Comparison of ENCODE assay signal across 24 cellular contexts in genomic region chr1:23125489-23125888, GRCh38. TPM values are rescaled to one million over a fixed set of nuclear protein-coding genes. Genes with fewer than 3 reads are reported as not detected.
DNase-seq lines count a peak whose midpoint lies in the region; ATAC-seq, FAIRE-seq and TF ChIP-seq lines count a peak whose summit lies in the region.
"Had no signal": no experiment of that assay in that cellular context is flagged by ENCODE, and none has a peak within 500 bp of the region (broad histone marks: within the 10 kb centered on the region; RNA-seq: fewer than 3 reads in every experiment).

No MANE protein-coding gene starts in this region.

- no peaks in the 10 kb centered on the region for H3K9me3 ChIP-seq in HepG2 (ENCODE audit: low read length)
- no peaks in the 10 kb centered on the region for H3K9me3 ChIP-seq in right lobe of liver
- H3K9me3 ChIP-seq in SK-N-MC (ENCODE audit: low read depth, low read length) = no peaks in the 10 kb centered on the region
- H3K9me3 ChIP-seq in trophoblast cell (ENCODE audit: insufficient read depth, low read depth, low read length) = no peaks in the 10 kb centered on the region
- H3K9me3 ChIP-seq: MG63, SK-N-SH had no signal

- no peaks in the 10 kb centered on the region for H4K20me1 ChIP-seq in HepG2 (ENCODE audit: insufficient read depth, low read length)

- H3K27me3 ChIP-seq in HepG2 (ENCODE audit: control insufficient read depth in 1 of 2, insufficient read depth in 2 of 2, low read length in 2 of 2) (no peaks in the 10 kb centered on the region), right lobe of liver (no peaks in the 10 kb centered on the region), trophoblast cell (ENCODE audit: insufficient read depth, low read length) (no peaks in the 10 kb centered on the region)
- H3K27me3 ChIP-seq: MG63 had no signal

- H3K4me1 ChIP-seq in HepG2 (ENCODE audit: insufficient read depth, low read length) (peaks cover 56% of the 10 kb centered on the region), right lobe of liver (peaks cover 0 to 13% (median 0%) of the 10 kb centered on the region in 4 donors), trophoblast cell (ENCODE audit: control insufficient read depth in 1 of 2, insufficient read depth in 2 of 2, low read length in 2 of 2) (peaks cover 2 to 15% of the 10 kb centered on the region in 2 experiments)

- H2BK5ac ChIP-seq in trophoblast cell (ENCODE audit: low read depth, low read length, poor library complexity) = no peak overlapping the region

- CTCF ChIA-PET in HepG2 (lab: Yijun Ruan, JAX; ENCODE audit: low intra/inter-chr PET ratio, low total read pairs) = no interaction called here

- in situ Hi-C loops in HepG2 (cut with HindIII; ENCODE audit: extremely low pct_ligation_motif_present, low pct_unique_long_range_greater_than_20kb) = no loop called here

- no peak overlapping the region for H3K4me2 ChIP-seq in HepG2 (ENCODE audit: low read depth, low read length)
- H3K4me2 ChIP-seq in trophoblast cell (ENCODE audit: low read length) = no peak overlapping the region
- H3K4me2 ChIP-seq: SK-N-SH had no signal

- peak overlapping the region; percentile 5 for H3K27ac ChIP-seq in HepG2 (ENCODE audit: extremely low read length, insufficient read depth, low read length)
- H3K27ac ChIP-seq in right lobe of liver = no peak overlapping the region
- H3K27ac ChIP-seq in SK-N-MC = peak overlapping the region; percentile 52; the same call in 1 of the 2 replicates
- peak overlapping the region; percentile 83 for H3K27ac ChIP-seq in epithelial cell of prostate
- no peak overlapping the region for H3K27ac ChIP-seq in trophoblast cell (ENCODE audit: low read depth, low read length)
- H3K27ac ChIP-seq in coronary artery = no peak overlapping the region
- H3K27ac ChIP-seq: C4-2B, HL-60 had no signal

- H3K79me1 ChIP-seq in trophoblast cell (ENCODE audit: low read length) = no peaks in the 10 kb centered on the region

- intact Hi-C loops in HepG2 (cut with micrococcal nuclease; ENCODE audit: unreplicated experiment) = no loop called here
- intact Hi-C loops in right lobe of liver (cut with DNase I) = no loop called here

- H3K36me3 ChIP-seq in HepG2 (replicated peaks in 1 of 2; ENCODE audit: control insufficient read depth in 1 of 2, insufficient read depth in 2 of 2, low read length in 2 of 2) (no peaks in the 10 kb centered on the region), right lobe of liver (no peaks in the 10 kb centered on the region), SK-N-MC (ENCODE audit: insufficient read depth, low read length) (no peaks in the 10 kb centered on the region), trophoblast cell (ENCODE audit: control insufficient read depth in 1 of 2, insufficient read depth in 2 of 2, low read length in 2 of 2) (peaks cover 0 to 3% of the 10 kb centered on the region in 2 experiments)
- H3K36me3 ChIP-seq: MG63 had no signal

- no peak for FAIRE-seq in HepG2 (lab: Jason Lieb, UNC)

- H2AK5ac ChIP-seq in trophoblast cell (ENCODE audit: low read length) = no peak overlapping the region

- no peak overlapping the region for H2BK12ac ChIP-seq in trophoblast cell (ENCODE audit: low read length)

- BruUV-seq in HepG2 (replicated peaks; lab: Mats Ljungman, UMichigan) = no TSS peak

- no peak for TF ChIP-seq RAD21 in HepG2 (CRISPR knock-in tag; IDR thresholded peaks at IDR 0.05)

- 94% methylated on average over 4 of the region's 4 CpGs for WGBS in HepG2 (ENCODE audit: low lambda C conversion rate)
- 84% methylated on average over 4 of the region's 4 CpGs for WGBS in right lobe of liver (ENCODE audit: insufficient coverage, low coverage, low lambda C conversion rate, missing lambda C conversion rate)
- WGBS in trophoblast cell (ENCODE audit: extremely low coverage, insufficient coverage, insufficient read length) = no CpG with 5 or more reads among the region's 4 CpGs

- POLR2A ChIA-PET in HepG2 (lab: Yijun Ruan, JAX) = no interaction called here

- TF ChIP-seq CTCF in HepG2 (CRISPR knock-in tag; IDR thresholded peaks at IDR 0.05) (no peak), right lobe of liver (IDR thresholded peaks at IDR 0.05) (no peak), coronary artery (IDR thresholded peaks at IDR 0.05) (no peak)

- no peak overlapping the region for H3K18ac ChIP-seq in trophoblast cell (ENCODE audit: low read length)

- H3K79me2 ChIP-seq in HepG2 (ENCODE audit: insufficient read depth, low read length) (peaks cover 53% of the 10 kb centered on the region), trophoblast cell (ENCODE audit: control insufficient read depth, insufficient read depth, low read length, poor library complexity) (peaks cover 5% of the 10 kb centered on the region)

- H3K4me3 ChIP-seq in HepG2 (replicated peaks in 1 of 3; ENCODE audit: insufficient read depth in 1 of 3, low read depth in 2 of 3, low read length in 3 of 3) (no peak overlapping the region), right lobe of liver (no peak overlapping the region), SK-N-MC (no peak overlapping the region), trophoblast cell (ENCODE audit: low read depth, low read length) (no peak overlapping the region), coronary artery (no peak overlapping the region)
- H3K4me3 ChIP-seq: MG63 had no signal

- H2BK120ac ChIP-seq in trophoblast cell (ENCODE audit: insufficient read depth, low read length, poor library complexity) = no peak overlapping the region

- no peak for TF ChIP-seq POLR2A in HepG2 (IDR thresholded peaks at IDR 0.05; ENCODE audit: insufficient read depth in 1 of 2, low read depth in 2 of 2, low read length in 2 of 2)
- TF ChIP-seq POLR2A in right lobe of liver (IDR thresholded peaks at IDR 0.05) = no peak

- TF ChIP-seq EP300 in HepG2 (IDR thresholded peaks at IDR 0.05; ENCODE audit: low read depth in 2 of 2, low read length in 2 of 2) = no peak
- no peak for TF ChIP-seq EP300 in HepG2 (CRISPR knock-in tag; IDR thresholded peaks at IDR 0.05; ENCODE audit: borderline replicate concordance)

- no peak for ATAC-seq in HepG2
- no peak for ATAC-seq in right lobe of liver

- H4K8ac ChIP-seq in trophoblast cell (ENCODE audit: low read depth, low read length) = no peak overlapping the region

- H4K12ac ChIP-seq in trophoblast cell (ENCODE audit: low read depth, low read length) = no peak overlapping the region

- H3K9ac ChIP-seq in HepG2 (ENCODE audit: insufficient read depth, low read depth, low read length) (no peak overlapping the region), SK-N-MC (ENCODE audit: insufficient read length) (no peak overlapping the region), trophoblast cell (ENCODE audit: low read length) (no peak overlapping the region)
- H3K9ac ChIP-seq: SK-N-SH had no signal

- H3K14ac ChIP-seq in trophoblast cell (ENCODE audit: low read length) = no peak overlapping the region

- DNase-seq in HepG2 (ENCODE audit: low spot score) (no peak), right lobe of liver (no peak), SK-N-MC (ENCODE audit: low read depth, low spot score) (no peak), epithelial cell of prostate (ENCODE audit: low read depth, low spot score) (no peak), trophoblast cell (no peak), NCI-H2227 (lab: John Stamatoyannopoulos, UW; ENCODE audit: unreplicated experiment) (no peak), NCI-H1105 treated with DMSO at 0.1 percent for 48 hours (lab: John Stamatoyannopoulos, UW) (no peak), coronary artery (ENCODE audit: low spot score) (no peak)
- DNase-seq: ACHN; AML-193; DND-41; H9; IMR-90; Kasumi-1; MG63; NCI-H1092; NCI-H2081; NCI-H2171 treated with DMSO at 0.1 percent for 48 hours; NCI-H446 treated with DMSO at 0.1 percent for 48 hours; NK-92 treated with Interleukin-12 subunit alpha and Interleukin-12 subunit beta, amount 100 ng/mL, for 24 hours; SHP77; SK-N-SH had no signal

- H2AFZ ChIP-seq in HepG2 (ENCODE audit: low read length) (no peak overlapping the region), trophoblast cell (ENCODE audit: insufficient read depth, low read length, poor library complexity) (no peak overlapping the region)

- no peak overlapping the region for H4K91ac ChIP-seq in trophoblast cell (ENCODE audit: low read depth, low read length)

- H3K23ac ChIP-seq in trophoblast cell (ENCODE audit: low read length) = no peak overlapping the region

- H3K4ac ChIP-seq in trophoblast cell (ENCODE audit: low read depth, low read length) = peak overlapping the region; percentile 69

TF ChIP-seq in HepG2, 621 proteins besides CTCF, POLR2A, EP300 and RAD21:
- TF ChIP-seq CENPBD1 (CRISPR knock-in tag; IDR thresholded peaks at IDR 0.05; ENCODE audit: borderline replicate concordance, low read depth) (no peak), ZNF780A (CRISPR knock-in tag; IDR thresholded peaks at IDR 0.05) (no peak)

RNA-seq across cellular contexts. Expression of gene LUZP1, which starts 43.2 kb away (rescaled TPM):
- total RNA-seq in HepG2 (2016; rRNA removed; fragmentation: Illumina TruSeq; extraction: Trizol) (12.7 and 21.5 TPM in 2 replicates), right lobe of liver (1 to 10 TPM; 4.1 to 8.0 (median 6.1) TPM)
- 0.88 and 0.91 TPM in 2 replicates for total RNA-seq in HepG2 (2016; cell fraction: cytosol; rRNA removed; fragmentation: Illumina TruSeq; extraction: Trizol; ENCODE audit: low read depth)
- 12.1 and 20.0 TPM in 2 replicates for total RNA-seq in HepG2 (2016; cell fraction: insoluble cytoplasmic fraction; rRNA removed; fragmentation: Illumina TruSeq; extraction: Trizol)
- 3.4 and 4.5 TPM in 2 replicates for total RNA-seq in HepG2 (2016; cell fraction: membrane; rRNA removed; fragmentation: Illumina TruSeq; extraction: Trizol)
- total RNA-seq in HepG2 (2016; cell fraction: nucleus; rRNA removed; fragmentation: Illumina TruSeq; extraction: Trizol) = 14.6 and 16.0 TPM in 2 replicates
- 6.9 and 7.2 TPM in 2 replicates for polyA plus RNA-seq in HepG2 (2011; rRNA removed)
- 4.6 and 5.4 TPM in 2 replicates for polyA plus RNA-seq in HepG2 (2011; cell fraction: cytosol; rRNA removed)
- polyA plus RNA-seq in HepG2 (2011; cell fraction: nucleus; rRNA removed) = 10.9 and 11.8 TPM in 2 replicates
- 8.0 and 9.5 TPM in 2 replicates for polyA plus RNA-seq in HepG2 (2012)
- 0.23 and 0.26 TPM in 2 replicates for polyA plus RNA-seq in HepG2 (2016; cell fraction: cytosol; fragmentation: Illumina TruSeq; extraction: Trizol; ENCODE audit: low read depth)
- 8.6 and 8.9 TPM in 2 replicates for polyA plus RNA-seq in HepG2 (2016; cell fraction: insoluble cytoplasmic fraction; fragmentation: Illumina TruSeq; extraction: Trizol; ENCODE audit: low read depth)
- 0.73 and 0.81 TPM in 2 replicates for polyA plus RNA-seq in HepG2 (2016; cell fraction: membrane; fragmentation: Illumina TruSeq; extraction: Trizol; ENCODE audit: low read depth)
- polyA plus RNA-seq in HepG2 (2016; cell fraction: nucleus; fragmentation: Illumina TruSeq; extraction: Trizol; ENCODE audit: insufficient read depth, low read depth) = 11.6 and 14.4 TPM in 2 replicates
- polyA minus RNA-seq in HepG2 (2011; rRNA and poly(A)+ RNA removed; ENCODE audit: low replicate concordance) = 19.5 and 28.3 TPM in 2 replicates
- polyA minus RNA-seq in HepG2 (2011; cell fraction: cytosol; rRNA and poly(A)+ RNA removed) = 10.6 and 12.2 TPM in 2 replicates
- polyA minus RNA-seq in HepG2 (2011; cell fraction: nucleus; rRNA and poly(A)+ RNA removed) = 25.2 and 28.5 TPM in 2 replicates
- polyA plus RNA-seq in trophoblast cell (2013) = 38.6 TPM in 2 replicates

Comparison
In these comparisons a context has a peak if more than half of its experiments do, and no peak if none do; other contexts are left out.
1. H3K27ac ChIP-seq: peak in HepG2 (single experiment), SK-N-MC (single experiment) and epithelial cell of prostate (single experiment); none in right lobe of liver (0 of 3), trophoblast cell (single experiment) and coronary artery (0 of 2).